1 cellular context compared by ENCODE assay signal in genomic region chr19:47730521-47730889, GRCh38.
TF ChIP-seq lines count a peak whose summit lies in the region.

No MANE protein-coding gene starts in this region.

TF ChIP-seq in WTC11, 78 proteins besides CTCF, POLR2A, EP300 and RAD21 (continued from another document):
- no peak for TF ChIP-seq CDX4 (CRISPR knock-in tag; IDR thresholded peaks at IDR 0.05; ENCODE audit: borderline replicate concordance)
- TF ChIP-seq ZBTB21 (CRISPR knock-in tag; IDR thresholded peaks at IDR 0.05; ENCODE audit: borderline replicate concordance) = no peak
- TF ChIP-seq MXD4 (CRISPR knock-in tag; IDR thresholded peaks at IDR 0.05; ENCODE audit: borderline replicate concordance) = no peak
